Comparison of ENCODE assay signal across 9 cellular contexts in the genomic region with DNA sequence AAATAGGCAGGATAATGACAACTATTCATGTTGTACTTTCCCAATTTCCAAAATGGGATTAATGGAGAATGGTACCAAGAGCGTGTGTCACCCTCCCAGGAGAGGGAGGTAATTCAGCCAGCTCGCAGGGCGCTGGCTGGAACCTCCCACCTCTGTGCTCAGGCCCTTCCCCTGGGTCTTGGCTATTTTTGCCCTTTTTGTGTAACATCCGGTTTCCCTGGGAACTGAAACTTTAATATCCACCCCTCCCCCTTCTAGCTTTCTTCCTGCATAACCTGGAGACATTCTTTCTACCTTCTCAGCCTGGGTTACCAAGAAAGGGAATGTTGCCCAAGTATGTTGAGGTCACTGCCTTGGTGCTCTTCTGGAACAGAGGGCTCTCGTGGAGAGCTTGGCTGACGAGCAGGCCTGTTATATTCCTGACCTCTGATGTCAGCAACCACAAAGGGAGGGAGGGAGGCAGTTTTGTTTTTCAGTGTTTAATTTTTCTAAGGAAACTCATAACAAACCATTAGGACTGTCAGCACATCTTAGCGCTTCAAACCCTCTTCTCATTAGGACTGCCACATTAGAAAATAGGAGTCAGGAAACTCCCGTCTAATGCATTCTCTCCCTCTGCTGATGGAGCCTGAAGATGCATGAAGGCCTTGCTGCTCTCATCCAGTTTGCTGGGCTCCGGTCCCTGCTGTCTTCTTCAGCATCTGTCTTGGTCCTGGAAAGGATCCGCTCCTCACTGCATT. TPM values are rescaled to one million over a fixed set of nuclear protein-coding genes. Genes with fewer than 3 reads are reported as not detected.
DNase-seq lines count a peak whose midpoint lies in the region; ATAC-seq, FAIRE-seq and TF ChIP-seq lines count a peak whose summit lies in the region.
"Had no signal": no experiment of that assay in that cellular context is flagged by ENCODE, and none has a peak within 500 bp of the region (broad histone marks: within the 10 kb centered on the region; RNA-seq: fewer than 3 reads in every experiment).

No MANE protein-coding gene starts in this region.

- no TSS peak for BruUV-seq in HepG2 (replicated peaks; lab: Mats Ljungman, UMichigan)

- POLR2A ChIA-PET in HepG2 (lab: Yijun Ruan, JAX), result no interaction called here

- no peak for TF ChIP-seq CTCF in liver (IDR thresholded peaks at IDR 0.05; ENCODE audit: low read depth, low read length, missing input control)
- no peak for TF ChIP-seq CTCF in HepG2 (CRISPR knock-in tag; IDR thresholded peaks at IDR 0.05)
- TF ChIP-seq CTCF in hepatocyte (IDR thresholded peaks at IDR 0.05; ENCODE audit: poor library complexity), result no peak
- no peak for TF ChIP-seq CTCF in spleen (IDR thresholded peaks at IDR 0.05 in 8 of 11, conservative IDR thresholded peaks at IDR 0.05 in 3 of 11)

- intact Hi-C loops in HepG2 (cut with micrococcal nuclease; ENCODE audit: unreplicated experiment) (no loop called here), spleen (cut with DNase I; ENCODE audit: low total_unique reads) (no loop called here)

- TF ChIP-seq RAD21 in liver (IDR thresholded peaks at IDR 0.05), result peak in 1 of 2 donors; percentile 5
- TF ChIP-seq RAD21 in HepG2 (CRISPR knock-in tag; IDR thresholded peaks at IDR 0.05), result no peak

- TF ChIP-seq POLR2A in HepG2 (IDR thresholded peaks at IDR 0.05; ENCODE audit: insufficient read depth in 1 of 2, low read depth in 2 of 2, low read length in 2 of 2) (no peak), spleen (IDR thresholded peaks at IDR 0.05) (no peak)

- TF ChIP-seq EP300 in HepG2 (IDR thresholded peaks at IDR 0.05; ENCODE audit: low read depth in 2 of 2, low read length in 2 of 2) (no peak), HepG2 (CRISPR knock-in tag; IDR thresholded peaks at IDR 0.05; ENCODE audit: borderline replicate concordance) (no peak)

- CTCF ChIA-PET in HepG2 (lab: Yijun Ruan, JAX; ENCODE audit: low intra/inter-chr PET ratio, low total read pairs), result no interaction called here

- H3K9me2 ChIP-seq in hepatocyte (replicated peaks; ENCODE audit: insufficient read depth), result no peaks in the 10 kb centered on the region

- H3K27ac ChIP-seq in liver (ENCODE audit: low read depth in 1 of 2, low read length in 2 of 2) (peak overlapping the region; percentile 53 to 55), HepG2 (ENCODE audit: extremely low read length, insufficient read depth, low read length) (no peak overlapping the region), hepatocyte (peak overlapping the region; percentile 60), spleen (peak overlapping the region; percentile 43 to 83 (median 62))

- in situ Hi-C loops in HepG2 (cut with HindIII; ENCODE audit: extremely low pct_ligation_motif_present, low pct_unique_long_range_greater_than_20kb), result no loop called here

- ATAC-seq in HepG2, result no peak
- ATAC-seq in HG03442 (IDR thresholded peaks at IDR 0.05; ENCODE audit: unreplicated experiment), result peak; percentile 73

- H3K9me3 ChIP-seq in liver (ENCODE audit: control insufficient read depth in 4 of 4, low read length in 3 of 4) (no peaks in the 10 kb centered on the region), HepG2 (ENCODE audit: low read length) (no peaks in the 10 kb centered on the region), hepatocyte (ENCODE audit: low read depth) (no peaks in the 10 kb centered on the region), spleen (no peaks in the 10 kb centered on the region)

- peaks cover 5 to 22% (median 13%) of the 10 kb centered on the region in 4 donors for H3K4me1 ChIP-seq in liver (ENCODE audit: control insufficient read depth in 4 of 4, insufficient read depth in 4 of 4, low read length in 3 of 4)
- H3K4me1 ChIP-seq in HepG2 (ENCODE audit: insufficient read depth, low read length), result peaks cover 23% of the 10 kb centered on the region
- H3K4me1 ChIP-seq in hepatocyte (ENCODE audit: insufficient read depth), result peaks cover 30% of the 10 kb centered on the region
- peaks cover 21 to 72% (median 48%) of the 10 kb centered on the region in 6 donors for H3K4me1 ChIP-seq in spleen

- H2AFZ ChIP-seq in HepG2 (ENCODE audit: low read length) (no peak overlapping the region), hepatocyte (no peak overlapping the region)

- H3K36me3 ChIP-seq in liver (ENCODE audit: control insufficient read depth in 4 of 4, insufficient read depth in 3 of 4, low read depth in 1 of 4, low read length in 3 of 4), result no peaks in the 10 kb centered on the region
- H3K36me3 ChIP-seq in HepG2 (replicated peaks in 1 of 2; ENCODE audit: control insufficient read depth in 1 of 2, insufficient read depth in 2 of 2, low read length in 2 of 2), result no peaks in the 10 kb centered on the region
- H3K36me3 ChIP-seq in hepatocyte (replicated peaks; ENCODE audit: insufficient read depth, low read depth), result no peaks in the 10 kb centered on the region
- no peaks in the 10 kb centered on the region for H3K36me3 ChIP-seq in spleen

- H3K4me3 ChIP-seq in liver (ENCODE audit: low read depth in 1 of 3, low read length in 3 of 3) (no peak overlapping the region), HepG2 (replicated peaks in 1 of 3; ENCODE audit: insufficient read depth in 1 of 3, low read depth in 2 of 3, low read length in 3 of 3) (no peak overlapping the region), hepatocyte (no peak overlapping the region), spleen (peak overlapping the region in 1 of 8 donors; percentile 12)

- no peak overlapping the region for H3K9ac ChIP-seq in liver (ENCODE audit: low read depth in 1 of 2, low read length in 2 of 2)
- no peak overlapping the region for H3K9ac ChIP-seq in HepG2 (ENCODE audit: insufficient read depth, low read depth, low read length)

- 75% methylated on average over 10 of the region's 10 CpGs for WGBS in liver
- WGBS in HepG2 (ENCODE audit: low lambda C conversion rate), result 55% methylated on average over 10 of the region's 10 CpGs
- 71% methylated on average over 10 of the region's 10 CpGs for WGBS in hepatocyte (ENCODE audit: low lambda C conversion rate, missing lambda C conversion rate)
- 41 to 50% (median 47%) methylated on average over 10 of the region's 10 CpGs for WGBS in spleen, 5 donors

- no peak for FAIRE-seq in HepG2 (lab: Jason Lieb, UNC)

- H4K20me1 ChIP-seq in HepG2 (ENCODE audit: insufficient read depth, low read length) (no peaks in the 10 kb centered on the region), hepatocyte (ENCODE audit: insufficient read depth, poor library complexity, severe bottlenecking) (no peaks in the 10 kb centered on the region)

- H3K4me2 ChIP-seq in HepG2 (ENCODE audit: low read depth, low read length) (no peak overlapping the region), hepatocyte (no peak overlapping the region)

- H3K27me3 ChIP-seq in liver (ENCODE audit: control insufficient read depth in 4 of 4, insufficient read depth in 4 of 4, low read length in 3 of 4), result no peaks in the 10 kb centered on the region
- H3K27me3 ChIP-seq in HepG2 (ENCODE audit: control insufficient read depth in 1 of 2, insufficient read depth in 2 of 2, low read length in 2 of 2), result peaks cover 0 to 21% of the 10 kb centered on the region in 2 experiments; a peak in 2 of 5 replicates
- H3K27me3 ChIP-seq in hepatocyte, result no peaks in the 10 kb centered on the region
- no peaks in the 10 kb centered on the region for H3K27me3 ChIP-seq in spleen (replicated peaks in 1 of 7)

- H3K79me2 ChIP-seq in HepG2 (ENCODE audit: insufficient read depth, low read length) (no peaks in the 10 kb centered on the region), hepatocyte (no peaks in the 10 kb centered on the region)

- DNase-seq in HepG2 (ENCODE audit: low spot score) (no peak), amniotic epithelial cell (ENCODE audit: low read depth) (peak; percentile 100), hepatocyte (ENCODE audit: low spot score) (peak; percentile 52), spleen (peak; percentile 84), HT-29 (ENCODE audit: low spot score) (no peak)
- DNase-seq in activated CD4-positive, CD25-positive, alpha-beta regulatory T cell (lab: John Stamatoyannopoulos, UW), result no peak
- DNase-seq: CD4-positive, CD25-positive, alpha-beta regulatory T cell had no signal

RNA-seq across cellular contexts. Expression of a gene that starts 25.6 kb away (rescaled TPM):
- total RNA-seq in liver (10 to 100 TPM in 1 of 2 donors, 1 to 10 TPM in 1; 4.8 to 33.4 TPM), HepG2 (2016; rRNA removed; fragmentation: Illumina TruSeq; extraction: Trizol) (0.15 and 0.31 TPM in 2 replicates), hepatocyte (1.4 TPM in 2 replicates), spleen (10 to 100 TPM; 19.1 to 56.0 (median 32.6) TPM)
- polyA plus RNA-seq in liver (1 to 10 TPM in 1 of 2 donors, under 1 TPM in 1; 0.47 to 2.8 TPM), HepG2 (2011; rRNA removed) (0.09 and 0.10 TPM in 2 replicates), hepatocyte (0.66 and 0.95 TPM in 2 replicates), spleen (1 to 10 TPM in 1 of 3 donors, under 1 TPM in 2; 0.30 to 1.1 (median 0.73) TPM)
- total RNA-seq in HepG2 (2016; cell fraction: cytosol; rRNA removed; fragmentation: Illumina TruSeq; extraction: Trizol; ENCODE audit: low read depth), result not detected in 2 replicates
- 0.31 and 0.37 TPM in 2 replicates for total RNA-seq in HepG2 (2016; cell fraction: insoluble cytoplasmic fraction; rRNA removed; fragmentation: Illumina TruSeq; extraction: Trizol)
- not detected in 2 replicates for total RNA-seq in HepG2 (2016; cell fraction: membrane; rRNA removed; fragmentation: Illumina TruSeq; extraction: Trizol)
- 0.41 and 0.50 TPM in 2 replicates for total RNA-seq in HepG2 (2016; cell fraction: nucleus; rRNA removed; fragmentation: Illumina TruSeq; extraction: Trizol)
- 0.07 and 0.09 TPM in 2 replicates for polyA plus RNA-seq in HepG2 (2011; cell fraction: cytosol; rRNA removed)
- 0.14 TPM in 2 replicates for polyA plus RNA-seq in HepG2 (2011; cell fraction: nucleus; rRNA removed)
- polyA plus RNA-seq in HepG2 (2012), result not detected in 2 replicates
- polyA plus RNA-seq in HepG2 (2016; cell fraction: cytosol; fragmentation: Illumina TruSeq; extraction: Trizol; ENCODE audit: low read depth), result not detected in 2 replicates
- 0.07 TPM in 1 of 2 replicates, not detected in the other for polyA plus RNA-seq in HepG2 (2016; cell fraction: insoluble cytoplasmic fraction; fragmentation: Illumina TruSeq; extraction: Trizol; ENCODE audit: low read depth)
- not detected in 2 replicates for polyA plus RNA-seq in HepG2 (2016; cell fraction: membrane; fragmentation: Illumina TruSeq; extraction: Trizol; ENCODE audit: low read depth)
- 0.15 TPM in 1 of 2 replicates, not detected in the other for polyA plus RNA-seq in HepG2 (2016; cell fraction: nucleus; fragmentation: Illumina TruSeq; extraction: Trizol; ENCODE audit: insufficient read depth, low read depth)
- polyA minus RNA-seq in HepG2 (2011; rRNA and poly(A)+ RNA removed; ENCODE audit: low replicate concordance), result 0.82 TPM in 1 of 2 replicates, not detected in the other
- not detected in 2 replicates for polyA minus RNA-seq in HepG2 (2011; cell fraction: cytosol; rRNA and poly(A)+ RNA removed)
- polyA minus RNA-seq in HepG2 (2011; cell fraction: nucleus; rRNA and poly(A)+ RNA removed), result 0.12 TPM in 1 of 2 replicates, not detected in the other
- total RNA-seq in HT-29 (2014; rRNA removed; shearing (Covaris generic)), result not detected in 2 replicates

RNA-seq across cellular contexts. Expression of a gene that starts 44.5 kb away (rescaled TPM):
- total RNA-seq in liver (1 to 10 TPM; 2.0 to 2.6 TPM), HepG2 (2016; rRNA removed; fragmentation: Illumina TruSeq; extraction: Trizol) (0.71 and 0.73 TPM in 2 replicates), hepatocyte (3.1 and 7.9 TPM in 2 replicates), spleen (10 to 100 TPM in 6 of 7 donors, 1 to 10 TPM in 1; 8.7 to 18.6 (median 13.9) TPM)
- polyA plus RNA-seq in liver (1 to 10 TPM in 1 of 2 donors, under 1 TPM in 1; 0.80 to 2.9 TPM), HepG2 (2011; rRNA removed) (0.22 and 0.57 TPM in 2 replicates), hepatocyte (1.9 and 2.1 TPM in 2 replicates), spleen (1 to 10 TPM; 1.4 to 3.3 (median 1.8) TPM)
- total RNA-seq in HepG2 (2016; cell fraction: cytosol; rRNA removed; fragmentation: Illumina TruSeq; extraction: Trizol; ENCODE audit: low read depth), result 0.81 and 1.1 TPM in 2 replicates
- 0.26 and 0.59 TPM in 2 replicates for total RNA-seq in HepG2 (2016; cell fraction: insoluble cytoplasmic fraction; rRNA removed; fragmentation: Illumina TruSeq; extraction: Trizol)
- total RNA-seq in HepG2 (2016; cell fraction: membrane; rRNA removed; fragmentation: Illumina TruSeq; extraction: Trizol), result 0.49 and 0.79 TPM in 2 replicates
- total RNA-seq in HepG2 (2016; cell fraction: nucleus; rRNA removed; fragmentation: Illumina TruSeq; extraction: Trizol), result 1.0 and 1.7 TPM in 2 replicates
- 0.07 and 0.18 TPM in 2 replicates for polyA plus RNA-seq in HepG2 (2011; cell fraction: cytosol; rRNA removed)
- polyA plus RNA-seq in HepG2 (2011; cell fraction: nucleus; rRNA removed), result 0.11 and 0.40 TPM in 2 replicates
- polyA plus RNA-seq in HepG2 (2012), result 1.5 and 2.1 TPM in 2 replicates
- polyA plus RNA-seq in HepG2 (2016; cell fraction: cytosol; fragmentation: Illumina TruSeq; extraction: Trizol; ENCODE audit: low read depth), result 0.23 TPM in 2 replicates
- polyA plus RNA-seq in HepG2 (2016; cell fraction: insoluble cytoplasmic fraction; fragmentation: Illumina TruSeq; extraction: Trizol; ENCODE audit: low read depth), result 0.35 and 1.1 TPM in 2 replicates
- polyA plus RNA-seq in HepG2 (2016; cell fraction: membrane; fragmentation: Illumina TruSeq; extraction: Trizol; ENCODE audit: low read depth), result 0.29 and 0.30 TPM in 2 replicates
- 1.1 and 1.9 TPM in 2 replicates for polyA plus RNA-seq in HepG2 (2016; cell fraction: nucleus; fragmentation: Illumina TruSeq; extraction: Trizol; ENCODE audit: insufficient read depth, low read depth)
- polyA minus RNA-seq in HepG2 (2011; rRNA and poly(A)+ RNA removed; ENCODE audit: low replicate concordance), result 0.75 TPM in 1 of 2 replicates, not detected in the other
- polyA minus RNA-seq in HepG2 (2011; cell fraction: cytosol; rRNA and poly(A)+ RNA removed), result not detected in 2 replicates
- 1.8 and 2.4 TPM in 2 replicates for polyA minus RNA-seq in HepG2 (2011; cell fraction: nucleus; rRNA and poly(A)+ RNA removed)
- total RNA-seq in HT-29 (2014; rRNA removed; shearing (Covaris generic)), result 0.10 TPM in 1 of 2 replicates, not detected in the other

Comparison
In these comparisons a context has a peak if more than half of its experiments do, and no peak if none do; other contexts are left out.
1. DNase-seq: peak in amniotic epithelial cell (single experiment), hepatocyte (single experiment) and spleen (single experiment); none in HepG2 (single experiment), activated CD4-positive, CD25-positive, alpha-beta regulatory T cell (0 of 4) and HT-29 (single experiment).